Comparison of ENCODE assay signal across 12 cellular contexts in genomic region chr9:93205045-93205768, GRCh38. TPM values are rescaled to one million over a fixed set of nuclear protein-coding genes. Genes with fewer than 3 reads are reported as not detected.
DNase-seq lines count a peak whose midpoint lies in the region; ATAC-seq and TF ChIP-seq lines count a peak whose summit lies in the region.
"Had no signal": no experiment of that assay in that cellular context is flagged by ENCODE, and none has a peak within 500 bp of the region (broad histone marks: within the 10 kb centered on the region; RNA-seq: fewer than 3 reads in every experiment).

No MANE protein-coding gene starts in this region.

- WGBS in mesodermal cell (ENCODE audit: insufficient coverage in 2 of 2), 2 experiments: 69 to 70% methylated on average over 5 to 12 of the region's 14 CpGs

- H3K27ac ChIP-seq in mesodermal cell (ENCODE audit: low read depth, low read length, severe bottlenecking) (peak overlapping the region; percentile 46), temporal lobe (ENCODE audit: low read depth, low read length) (peak overlapping the region; percentile 70)
- H3K27ac ChIP-seq: upper lobe of left lung had no signal

- ATAC-seq in GM21529 (IDR thresholded peaks at IDR 0.05; ENCODE audit: unreplicated experiment): no peak

- H3K9me3 ChIP-seq in mesodermal cell (ENCODE audit: control insufficient read depth, low read length): no peaks in the 10 kb centered on the region
- H3K9me3 ChIP-seq: upper lobe of left lung had no signal

- DNase-seq in NCI-H2081 (lab: John Stamatoyannopoulos, UW) (peak; percentile 43 to 65), NCI-H2081 treated with DMSO at 0.1 percent for 48 hours (lab: John Stamatoyannopoulos, UW) (no peak), cerebellar cortex (ENCODE audit: low spot score) (peak; percentile 46), NCI-H1694 treated with DMSO at 0.1 percent for 48 hours (lab: John Stamatoyannopoulos, UW) (no peak), foreskin fibroblast (no peak)
- DNase-seq: activated CD4-positive, alpha-beta T cell treated with anti-CD3 and anti-CD28 coated beads for 48 hours had no signal

- peaks cover 9% of the 10 kb centered on the region for H3K4me1 ChIP-seq in mesodermal cell (ENCODE audit: control insufficient read depth, insufficient read depth, low read length, poor library complexity, severe bottlenecking)
- H3K4me1 ChIP-seq: upper lobe of left lung had no signal

- TF ChIP-seq CTCF in foreskin fibroblast (IDR thresholded peaks at IDR 0.05; ENCODE audit: low read depth, low read length): no peak

- no peaks in the 10 kb centered on the region for H3K36me3 ChIP-seq in mesodermal cell (ENCODE audit: control insufficient read depth, insufficient read depth, low read length)
- H3K36me3 ChIP-seq: upper lobe of left lung had no signal

- no peak overlapping the region for H3K4me3 ChIP-seq in mesodermal cell (ENCODE audit: extremely low read depth, insufficient read depth, low read length, poor library complexity, severe bottlenecking)
- H3K4me3 ChIP-seq in foreskin fibroblast (ENCODE audit: low read depth in 1 of 2, low read length in 2 of 2): no peak overlapping the region
- H3K4me3 ChIP-seq: upper lobe of left lung had no signal

RNA-seq across cellular contexts. Expression of gene WNK2, which starts 21.3 kb away (rescaled TPM):
- polyA plus RNA-seq in mesodermal cell (2013, experiment 1 of 2): 9.0 TPM
- 8.1 TPM for polyA plus RNA-seq in mesodermal cell (2013, experiment 2 of 2)
- 30.7 TPM for total RNA-seq in temporal lobe
- total RNA-seq: endothelial cell of umbilical vein, renal cortical epithelial cell had no signal
- polyA plus RNA-seq: endothelial cell of umbilical vein had no signal

Comparison
In these comparisons a context has a peak if more than half of its experiments do, and no peak if none do; other contexts are left out.
1. DNase-seq: peak in NCI-H2081 (2 of 2) and cerebellar cortex (single experiment); none in NCI-H2081 treated with DMSO at 0.1 percent for 48 hours (single experiment), NCI-H1694 treated with DMSO at 0.1 percent for 48 hours (single experiment) and foreskin fibroblast (0 of 2).